Comparison of ENCODE assay signal across 1 cellular context in genomic region chr13:80074143-80074752, GRCh38.
TF ChIP-seq lines count a peak whose summit lies in the region.

No MANE protein-coding gene starts in this region.

TF ChIP-seq in WTC11, 78 proteins besides CTCF, POLR2A, EP300 and RAD21 (continued from another document):
- TF ChIP-seq AR (CRISPR knock-in tag; IDR thresholded peaks at IDR 0.05) (no peak), FOXP4 (CRISPR knock-in tag; IDR thresholded peaks at IDR 0.05) (no peak), CREB1 (CRISPR knock-in tag; IDR thresholded peaks at IDR 0.05) (no peak), TCF7 (CRISPR knock-in tag; IDR thresholded peaks at IDR 0.05; ENCODE audit: low read depth) (no peak), RELA (CRISPR knock-in tag; IDR thresholded peaks at IDR 0.05; ENCODE audit: borderline replicate concordance) (no peak)
